ENCODE assay signal across 14 cellular contexts in the genomic region with DNA sequence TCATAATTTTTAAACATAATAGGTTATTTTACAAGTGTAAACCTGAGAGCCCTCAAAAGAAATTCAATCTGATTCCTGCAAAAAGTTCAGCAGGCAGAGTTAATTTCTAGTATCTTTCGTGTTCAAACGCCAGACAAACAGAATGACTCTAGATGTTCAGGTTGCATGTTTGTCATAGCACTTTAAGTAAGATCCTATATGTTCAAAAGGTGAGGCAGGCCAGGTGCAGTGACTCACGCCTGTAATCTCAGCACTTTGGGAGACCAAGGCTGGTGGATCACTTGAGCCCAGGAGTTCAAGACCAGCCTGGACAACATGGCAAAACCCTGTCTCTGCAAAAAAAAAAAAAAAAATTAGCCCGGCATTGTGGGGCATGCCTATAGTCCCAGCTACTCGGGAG. TPM values are rescaled to one million over a fixed set of nuclear protein-coding genes. Genes with fewer than 3 reads are reported as not detected.
"Had no signal": no experiment of that assay in that cellular context is flagged by ENCODE, and none has a peak within 500 bp of the region (broad histone marks: within the 10 kb centered on the region; RNA-seq: fewer than 3 reads in every experiment).

No MANE protein-coding gene starts in this region.

- DNase-seq: activated CD4-positive, alpha-beta T cell treated with anti-CD3 and anti-CD28 coated beads, Interleukin-2, amount 50 U/mL, for 4 hours; activated CD4-positive, CD25-positive, alpha-beta regulatory T cell treated with anti-CD3 and anti-CD28 coated beads, Interleukin-2, amount 50 U/mL, for 72 hours; activated CD8-positive, alpha-beta memory T cell treated with anti-CD3 and anti-CD28 coated beads, Interleukin-2, amount 10 ng/mL, durations not matched to agents 7 days and 5 days; activated gamma-delta T cell; activated T-cell treated with anti-CD3 and anti-CD28 coated beads, Interleukin-2, amount 50 U/mL, for 4 hours; amygdala; foreskin melanocyte; head of caudate nucleus; left ventricle myocardium inferior; mesenchymal stem cell; sigmoid colon; stimulated activated CD4-positive, alpha-beta T cell treated with anti-CD3 and anti-CD28 coated beads, Interleukin-12 subunit alpha, Interleukin-12 subunit beta, amount 100 ng/mL, for 4 hours; stimulated activated naive CD4-positive, alpha-beta T cell had no signal

- H3K36me3 ChIP-seq: left ventricle myocardium inferior, sigmoid colon had no signal

- H3K4me3 ChIP-seq: left ventricle myocardium inferior, sigmoid colon had no signal

- ATAC-seq: activated CD8-positive, alpha-beta memory T cell treated with anti-CD3 and anti-CD28 coated beads, Interleukin-2, amount 10 ng/mL, durations not matched to agents 7 days and 5 days; activated T-cell treated with anti-CD3 and anti-CD28 coated beads, Interleukin-2, amount 50 U/mL, for 4 hours had no signal

- H3K9me3 ChIP-seq: left ventricle myocardium inferior, sigmoid colon had no signal

- H3K4me1 ChIP-seq: left ventricle myocardium inferior had no signal

- H3K27ac ChIP-seq: left ventricle myocardium inferior, sigmoid colon had no signal

RNA-seq across cellular contexts. Expression of gene RASSF6, which starts 1.1 kb away (rescaled TPM):
- polyA plus RNA-seq: neural cell had no signal
